1 cellular context compared by ENCODE assay signal in the genomic region with DNA sequence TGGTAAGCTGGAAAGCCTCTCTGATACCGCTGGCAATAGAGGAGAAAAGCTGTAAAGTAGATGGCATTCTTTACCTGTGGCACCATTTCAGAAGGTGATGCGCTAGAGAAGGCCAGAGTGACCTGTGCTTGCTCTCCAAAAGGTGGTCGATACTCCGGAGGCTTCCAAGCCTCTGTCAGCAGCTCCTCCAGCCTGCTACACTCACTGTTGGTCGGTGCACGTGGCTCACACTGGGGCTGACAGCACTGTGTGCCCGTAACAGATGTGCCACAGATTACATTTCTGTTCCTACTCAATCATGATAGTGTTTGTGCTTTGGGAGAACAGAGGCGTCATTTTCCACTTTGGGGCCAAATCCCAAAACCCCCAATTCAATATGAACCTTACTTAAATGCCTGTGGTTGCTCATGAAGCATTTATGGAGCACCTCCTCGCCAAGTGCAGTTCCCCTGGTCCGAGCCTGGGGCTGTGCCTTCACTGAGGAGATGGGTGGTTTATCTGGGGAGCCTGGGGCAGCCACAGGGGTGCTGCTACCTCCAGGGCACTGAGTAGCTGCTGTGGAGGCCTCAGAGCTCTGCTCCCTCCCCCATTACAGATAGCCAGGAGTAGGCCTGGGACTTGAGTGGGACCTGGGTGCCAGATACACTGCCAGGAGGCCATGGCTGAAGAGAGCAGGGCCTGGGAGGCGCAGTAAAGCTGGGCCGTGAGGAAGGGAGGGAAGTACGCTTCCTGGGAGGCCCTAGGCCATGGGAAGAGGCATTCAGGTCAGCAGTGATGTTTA.
TF ChIP-seq lines count a peak whose summit lies in the region.

No MANE protein-coding gene starts in this region.

TF ChIP-seq in HEK293, 187 proteins besides CTCF, POLR2A, EP300 and RAD21:
- TF ChIP-seq KLF1 (tag by site-specific recombination; IDR thresholded peaks at IDR 0.05) = no peak
- TF ChIP-seq GLIS1 (tag by site-specific recombination; IDR thresholded peaks at IDR 0.05) = peak; percentile 28; the same call in 1 of the 2 replicates
